16 cellular contexts compared by ENCODE assay signal in genomic region chr1:147580609-147581008, GRCh38.
"Had no signal": no experiment of that assay in that cellular context is flagged by ENCODE, and none has a peak within 500 bp of the region (broad histone marks: within the 10 kb centered on the region; RNA-seq: fewer than 3 reads in every experiment).

No MANE protein-coding gene starts in this region.

- H3K4me3 Mint-ChIP-seq: activated CD4-positive, alpha-beta T cell treated with anti-CD3 and anti-CD28 coated beads, Interleukin-2, amount 10 ng/mL, durations not matched to agents 7 days and 5 days; central memory CD8-positive, alpha-beta T cell had no signal

- H3K9ac ChIP-seq: parathyroid adenoma had no signal

- H3K9me3 ChIP-seq: left ventricle myocardium inferior, mucosa of descending colon, neutrophil, thoracic aorta had no signal

- H3K27ac Mint-ChIP-seq: activated CD4-positive, alpha-beta T cell treated with anti-CD3 and anti-CD28 coated beads, Interleukin-2, amount 10 ng/mL, durations not matched to agents 7 days and 5 days had no signal

- H3K27ac ChIP-seq: left ventricle myocardium inferior, neutrophil, skin epidermis, thoracic aorta had no signal

- DNase-seq: activated CD4-positive, alpha-beta T cell treated with anti-CD3 and anti-CD28 coated beads, Interleukin-2, amount 10 ng/mL, durations not matched to agents 7 days and 5 days; activated CD8-positive, alpha-beta memory T cell treated with anti-CD3 and anti-CD28 coated beads for 24 hours; activated naive CD4-positive, alpha-beta T cell treated with Interleukin-2 at 50 U/mL for 16 hours; amniotic stem cell; cortex of kidney; effector CD4-positive, alpha-beta T cell; hypothalamus; left ventricle myocardium inferior; mucosa of descending colon had no signal

- H3K4me3 ChIP-seq: left ventricle myocardium inferior, mucosa of descending colon, skin epidermis, thoracic aorta had no signal

- H3K36me3 ChIP-seq: left ventricle myocardium inferior, neutrophil, thoracic aorta had no signal

- H3K9me3 Mint-ChIP-seq: activated CD4-positive, alpha-beta T cell treated with anti-CD3 and anti-CD28 coated beads, Interleukin-2, amount 10 ng/mL, durations not matched to agents 7 days and 5 days; brain; central memory CD8-positive, alpha-beta T cell; naive thymus-derived CD8-positive, alpha-beta T cell had no signal

- H3K27me3 Mint-ChIP-seq: brain had no signal
